15 cellular contexts compared by ENCODE assay signal in genomic region chr10:28089467-28089866, GRCh38.
DNase-seq lines count a peak whose midpoint lies in the region; ATAC-seq and TF ChIP-seq lines count a peak whose summit lies in the region.
"Had no signal": no experiment of that assay in that cellular context is flagged by ENCODE, and none has a peak within 500 bp of the region (broad histone marks: within the 10 kb centered on the region; RNA-seq: fewer than 3 reads in every experiment).

No MANE protein-coding gene starts in this region.

- no peak overlapping the region for H3K4me2 ChIP-seq in mammary epithelial cell (ENCODE audit: insufficient read depth, low read depth, low read length)
- H3K4me2 ChIP-seq in mesenchymal stem cell (ENCODE audit: low read length, poor library complexity, severe bottlenecking) = no peak overlapping the region

- no peak overlapping the region for H3K4me3 ChIP-seq in mammary epithelial cell (replicated peaks in 1 of 3; ENCODE audit: insufficient read depth in 1 of 3, low read depth in 2 of 3, low read length in 3 of 3)
- H3K4me3 ChIP-seq in mesenchymal stem cell (ENCODE audit: insufficient read depth in 1 of 2, low read depth in 1 of 2, low read length in 2 of 2) = no peak overlapping the region
- H3K4me3 ChIP-seq: left lung, pancreas had no signal

- H3K23ac ChIP-seq in mesenchymal stem cell (ENCODE audit: low read length in 2 of 2) = no peak overlapping the region

- no peaks in the 10 kb centered on the region for H3K9me3 ChIP-seq in mammary epithelial cell (replicated peaks; ENCODE audit: insufficient read depth, low read length)
- H3K9me3 ChIP-seq in mesenchymal stem cell (ENCODE audit: control insufficient read depth, low read length) = no peaks in the 10 kb centered on the region
- H3K9me3 ChIP-seq: left lung, pancreas had no signal

- H3K9ac ChIP-seq in mammary epithelial cell (ENCODE audit: insufficient read depth, low read length) (no peak overlapping the region), mesenchymal stem cell (ENCODE audit: low read length) (no peak overlapping the region)

- DNase-seq in COLO829 (ENCODE audit: low spot score) (peak; percentile 8), LHCN-M2 (ENCODE audit: low read depth) (peak; percentile 63), mammary epithelial cell (peak; percentile 33), mesenchymal stem cell (peak; percentile 93), NOMO-1 treated with DMSO at 0.1 percent for 48 hours (lab: John Stamatoyannopoulos, UW; ENCODE audit: unreplicated experiment) (no peak)
- no peak for DNase-seq in effector CD8-positive, alpha-beta T cell (lab: John Stamatoyannopoulos, UW)
- DNase-seq: activated T-cell treated with anti-CD3 and anti-CD28 coated beads, Interleukin-2, amount 50 U/mL, for 4 hours; Calu3; left lung; MM.1S; NCI-H2227 treated with DMSO at 0.1 percent for 48 hours; pancreas; stimulated activated CD4-positive, alpha-beta T cell treated with anti-CD3 and anti-CD28 coated beads, Interleukin-4, amount 100 ng/mL, for 4 hours had no signal

- TF ChIP-seq CTCF in mammary epithelial cell (conservative IDR thresholded peaks at IDR 0.05 in 1 of 2, IDR thresholded peaks at IDR 0.05 in 1 of 2; ENCODE audit: extremely low read depth in 1 of 2, insufficient read depth in 1 of 2, low read depth in 1 of 2, low read length in 2 of 2) = no peak

- intact Hi-C loops in mammary epithelial cell (cut with micrococcal nuclease) = no loop called here

- H3K79me1 ChIP-seq in mesenchymal stem cell (replicated peaks; ENCODE audit: low read length, poor library complexity, severe bottlenecking) = peaks cover 1% of the 10 kb centered on the region

- H2BK120ac ChIP-seq in mesenchymal stem cell (ENCODE audit: low read depth, low read length) = no peak overlapping the region

- in situ Hi-C loops in mammary epithelial cell (cut with MboI; ENCODE audit: low sequenced_read_pairs in 2 of 2) = no loop called here

- no TSS peak for BruUV-seq in mammary epithelial cell (replicated peaks; lab: Mats Ljungman, UMichigan)

- ATAC-seq in GM18520 (IDR thresholded peaks at IDR 0.05; ENCODE audit: unreplicated experiment) (no peak), HG03439 (IDR thresholded peaks at IDR 0.05; ENCODE audit: unreplicated experiment) (no peak)
- ATAC-seq: left lung, pancreas had no signal

- peaks cover 13% of the 10 kb centered on the region for H3K4me1 ChIP-seq in mammary epithelial cell (ENCODE audit: insufficient read depth, low read length)
- H3K4me1 ChIP-seq in mesenchymal stem cell (ENCODE audit: control insufficient read depth, insufficient read depth, low read depth, low read length) = peaks cover 3% of the 10 kb centered on the region
- H3K4me1 ChIP-seq: pancreas had no signal

- H3K27me3 ChIP-seq in mammary epithelial cell (ENCODE audit: insufficient read depth, low read length) (no peaks in the 10 kb centered on the region), mesenchymal stem cell (ENCODE audit: control insufficient read depth in 1 of 2, insufficient read depth in 1 of 2, low read length in 2 of 2) (no peaks in the 10 kb centered on the region)
- H3K27me3 ChIP-seq: left lung, pancreas had no signal

- no peak overlapping the region for H4K91ac ChIP-seq in mesenchymal stem cell (ENCODE audit: low read length)

- H3K4ac ChIP-seq in mesenchymal stem cell (ENCODE audit: low read depth in 1 of 2, low read length in 2 of 2) = no peak overlapping the region

- H4K20me1 ChIP-seq in mammary epithelial cell (ENCODE audit: insufficient read depth, low read length) = no peaks in the 10 kb centered on the region

- H2BK15ac ChIP-seq in mesenchymal stem cell (ENCODE audit: low read depth, poor library complexity, severe bottlenecking) = no peak overlapping the region

- CTCF ChIA-PET in mammary epithelial cell (lab: Charles Lee; ENCODE audit: low non-redundant PET) = interaction anchor here (0.7 kb wide), 1 partner anchor 90 kb away, joined by 4 read pairs; no protein-coding TSS in a partner anchor

- H3K27ac ChIP-seq in mammary epithelial cell (ENCODE audit: insufficient read depth, low read depth, low read length) (no peak overlapping the region), mesenchymal stem cell (ENCODE audit: low read length, poor library complexity, severe bottlenecking) (peak overlapping the region; percentile 79)
- H3K27ac ChIP-seq: left lung, pancreas had no signal

- H3K14ac ChIP-seq in mesenchymal stem cell (ENCODE audit: low read length in 2 of 2) = no peak overlapping the region

- WGBS in mammary epithelial cell (ENCODE audit: low coverage, missing lambda C conversion rate) = 85% methylated on average over 10 of the region's 10 CpGs
- WGBS in mesenchymal stem cell = 11% methylated on average over 5 of the region's 10 CpGs

- H2AFZ ChIP-seq in mammary epithelial cell (ENCODE audit: low read depth, low read length) = no peak overlapping the region
- H2AFZ ChIP-seq in mesenchymal stem cell (ENCODE audit: low read depth, low read length) = no peak overlapping the region

- no peak overlapping the region for H3K18ac ChIP-seq in mesenchymal stem cell (ENCODE audit: low read depth in 1 of 2, low read length in 2 of 2)

- no peak overlapping the region for H4K8ac ChIP-seq in mesenchymal stem cell (ENCODE audit: low read length)

- no peak overlapping the region for H2BK12ac ChIP-seq in mesenchymal stem cell (ENCODE audit: low read length in 2 of 2)

- H3K36me3 ChIP-seq in mammary epithelial cell (ENCODE audit: insufficient read depth, low read length) = no peaks in the 10 kb centered on the region
- peaks cover 0 to 4% of the 10 kb centered on the region in 2 experiments for H3K36me3 ChIP-seq in mesenchymal stem cell (ENCODE audit: control insufficient read depth in 1 of 2, insufficient read depth in 2 of 2, low read depth in 1 of 2, low read length in 2 of 2)
- H3K36me3 ChIP-seq: pancreas had no signal

- H2BK5ac ChIP-seq in mesenchymal stem cell (ENCODE audit: low read depth, low read length, poor library complexity, severe bottlenecking) = no peak overlapping the region

- dilution Hi-C loops in mammary epithelial cell (cut with HindIII; ENCODE audit: low sequenced_read_pairs) = no loop called here

- no peaks in the 10 kb centered on the region for H3K79me2 ChIP-seq in mammary epithelial cell (ENCODE audit: insufficient read depth, low read length)

- H2AK5ac ChIP-seq in mesenchymal stem cell (ENCODE audit: low read length, severe bottlenecking) = no peak overlapping the region

Comparison
In these comparisons a context has a peak if more than half of its experiments do, and no peak if none do; other contexts are left out.
1. DNase-seq: peak in COLO829 (single experiment), LHCN-M2 (single experiment), mammary epithelial cell (single experiment) and mesenchymal stem cell (single experiment); none in effector CD8-positive, alpha-beta T cell (single experiment) and NOMO-1 treated with DMSO at 0.1 percent for 48 hours (single experiment).